ENCODE assay signal across 1 cellular context in genomic region chr17:81393684-81394376, GRCh38.
A peak's percentile ranks its signal among the peaks of the same experiment; 100 is the strongest.
TF ChIP-seq lines count a peak whose summit lies in the region.

No MANE protein-coding gene starts in this region.

TF ChIP-seq in SK-N-SH, 30 proteins besides CTCF, POLR2A, EP300 and RAD21 (continued from another document):
- peak; percentile 93 for TF ChIP-seq MAX (IDR thresholded peaks at IDR 0.05; ENCODE audit: low read depth)
- TF ChIP-seq IRF3 (IDR thresholded peaks at IDR 0.05; ENCODE audit: low read depth, low read length), result peak; percentile 73
- peak; percentile 43; the same call in 1 of the 2 replicates for TF ChIP-seq ELF1 (IDR thresholded peaks at IDR 0.05)
- TF ChIP-seq GABPA (IDR thresholded peaks at IDR 0.05; ENCODE audit: low read depth), result 0 out of 2 replicates have a peak, but pooled peaks have one; percentile 26
- peak; percentile 100 for TF ChIP-seq PBX3 (IDR thresholded peaks at IDR 0.05)
- no peak for TF ChIP-seq USF2 (IDR thresholded peaks at IDR 0.05; ENCODE audit: borderline replicate concordance, low read depth, low read length)
- TF ChIP-seq FOXM1 (IDR thresholded peaks at IDR 0.05; ENCODE audit: low read depth), result no peak
- TF ChIP-seq TEAD4 (IDR thresholded peaks at IDR 0.05; ENCODE audit: borderline replicate concordance, insufficient read depth), result peak; percentile 82
- peak; percentile 100 for TF ChIP-seq GATA2 (CRISPR knock-in tag; IDR thresholded peaks at IDR 0.05)
TF ChIP-seq in SK-N-SH: peak in this region for 25.
